ENCODE assay signal across 10 cellular contexts in the genomic region with DNA sequence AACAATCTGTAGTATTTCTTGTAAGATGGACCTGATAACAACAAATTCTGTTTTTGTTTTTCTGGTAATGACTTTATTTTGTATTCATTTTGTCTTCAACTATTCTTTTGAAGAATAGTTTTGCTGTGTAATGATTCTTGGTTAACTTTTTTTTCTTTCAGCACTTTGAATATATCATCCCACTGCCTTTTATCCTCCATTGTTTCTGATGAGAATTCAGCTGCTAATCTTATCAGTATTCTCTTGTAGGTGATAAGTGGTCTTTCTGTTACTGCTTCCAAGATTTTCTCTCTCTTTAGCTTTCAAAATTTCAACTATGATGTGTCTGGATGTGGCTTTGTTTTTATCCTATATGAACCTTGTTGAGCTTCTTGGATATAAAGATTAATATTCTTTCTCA.
"Had no signal": no experiment of that assay in that cellular context is flagged by ENCODE, and none has a peak within 500 bp of the region (broad histone marks: within the 10 kb centered on the region; RNA-seq: fewer than 3 reads in every experiment).

No MANE protein-coding gene starts in this region.

- H3K9ac ChIP-seq: GM23248 had no signal

- H3K4me2 ChIP-seq: GM23338 had no signal

- H3K9me3 ChIP-seq: HAP-1 had no signal

- H3K4me3 ChIP-seq: GM23248, GM23338, HAP-1 had no signal

- H3K4me1 ChIP-seq: HAP-1 had no signal

- H3K27ac ChIP-seq: GM23248 had no signal

- H3K4me3 Mint-ChIP-seq: GM23338, H9, HFFc6 had no signal

- DNase-seq: GM23248, GOT3, H7, H9, HCEC 1CT, HFFc6 had no signal

- H3K9me3 Mint-ChIP-seq: GM23338, HFFc6 had no signal

- H3K36me3 ChIP-seq: HAP-1 had no signal

- H3K27ac Mint-ChIP-seq: GM23338, H9, HFFc6 had no signal

- ATAC-seq: GM23338, HCT116 had no signal

- FAIRE-seq: H1 had no signal

- H3K4me1 Mint-ChIP-seq: GM23338 had no signal
